In genomic region chr18:25587545-25587944, GRCh38 we compare ENCODE assay signal across 14 cellular contexts.
"Had no signal": no experiment of that assay in that cellular context is flagged by ENCODE, and none has a peak within 500 bp of the region (broad histone marks: within the 10 kb centered on the region; RNA-seq: fewer than 3 reads in every experiment).

No MANE protein-coding gene starts in this region.

- H3K4me3 ChIP-seq: heart right ventricle, left ventricle myocardium inferior, lower lobe of right lung, pancreas, smooth muscle cell, upper lobe of left lung, uterus had no signal

- H3K36me3 ChIP-seq: heart right ventricle, left ventricle myocardium inferior, lower lobe of right lung, pancreas, upper lobe of left lung, uterus had no signal

- H3K27me3 ChIP-seq: heart right ventricle, pancreas, upper lobe of left lung, uterus had no signal

- H3K4me1 ChIP-seq: heart right ventricle, left ventricle myocardium inferior, lower lobe of right lung, pancreas, upper lobe of left lung, uterus had no signal

- H3K9me3 ChIP-seq: lower lobe of right lung, pancreas, uterus had no signal

- H3K27ac ChIP-seq: heart right ventricle, left ventricle myocardium inferior, lower lobe of right lung, pancreas, upper lobe of left lung, uterus had no signal

- H3K4me2 ChIP-seq: smooth muscle cell had no signal

- DNase-seq: effector memory CD4-positive, alpha-beta T cell; heart right ventricle; islet precursor cell; left ventricle myocardium inferior; lower lobe of right lung; naive B cell; occipital lobe; pancreas; right cardiac atrium; stimulated activated CD4-positive, alpha-beta T cell treated with anti-CD3 and anti-CD28 coated beads, Interleukin-2, amount 100 ng/mL, for 48 hours; stimulated activated naive CD4-positive, alpha-beta T cell treated with Interleukin-2 at 50 U/mL for 16 hours; upper lobe of left lung; uterus had no signal
